19 cellular contexts compared by ENCODE assay signal in the genomic region with DNA sequence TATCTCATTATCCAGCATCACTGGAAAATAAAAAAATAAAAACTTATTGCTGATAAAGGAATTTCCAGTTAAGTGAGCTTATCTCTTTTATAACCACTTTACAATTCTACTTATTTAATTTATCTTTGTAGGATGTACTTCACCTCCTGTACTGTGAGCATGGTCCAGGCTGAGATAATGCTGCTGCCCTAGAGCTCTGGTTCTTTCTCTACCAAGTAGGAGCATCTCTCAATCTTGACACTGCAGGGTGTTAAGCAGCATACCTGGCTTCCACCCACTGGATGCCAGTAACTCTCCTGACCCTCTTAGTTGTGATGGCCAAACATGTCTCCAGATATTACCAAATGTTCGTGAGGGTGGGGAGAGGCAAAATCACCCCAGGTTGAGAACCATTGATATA.
"Had no signal": no experiment of that assay in that cellular context is flagged by ENCODE, and none has a peak within 500 bp of the region (broad histone marks: within the 10 kb centered on the region; RNA-seq: fewer than 3 reads in every experiment).

No MANE protein-coding gene starts in this region.

- H3K27ac Mint-ChIP-seq: memory B cell; naive thymus-derived CD4-positive, alpha-beta T cell; nephron; neural progenitor cell; progenitor cell of endocrine pancreas; stimulated activated naive B cell treated with anti-CD40 and anti-IgM and Interleukin-4, amounts not matched to agents 10 μg/mL and 1 μg/mL and 100 μg/mL, for 72 hours; stimulated activated naive CD8-positive, alpha-beta T cell treated with anti-CD3 and anti-CD28 coated beads, Interleukin-15, Interleukin-2, amounts not matched to agents 100 ng/mL and 50 ng/mL, for 24 hours had no signal

- H3K4me1 Mint-ChIP-seq: memory B cell; naive thymus-derived CD4-positive, alpha-beta T cell; nephron; neural progenitor cell; stimulated activated naive B cell treated with anti-CD40 and anti-IgM and Interleukin-4, amounts not matched to agents 10 μg/mL and 1 μg/mL and 100 μg/mL, for 72 hours had no signal

- H3K4me3 Mint-ChIP-seq: memory B cell; naive thymus-derived CD4-positive, alpha-beta T cell; nephron; neural progenitor cell; stimulated activated naive B cell treated with anti-CD40 and anti-IgM and Interleukin-4, amounts not matched to agents 10 μg/mL and 1 μg/mL and 100 μg/mL, for 72 hours; stimulated activated naive CD8-positive, alpha-beta T cell treated with anti-CD3 and anti-CD28 coated beads, Interleukin-15, Interleukin-2, amounts not matched to agents 100 ng/mL and 50 ng/mL, for 24 hours had no signal

- H3K4me2 ChIP-seq: neural progenitor cell had no signal

- H3K4me3 ChIP-seq: coronary artery, lung, neural progenitor cell, sigmoid colon, spleen, thoracic aorta, tibial nerve, upper lobe of right lung, vagina had no signal

- H3K4me1 ChIP-seq: parathyroid adenoma, spleen, tibial nerve, upper lobe of right lung, vagina had no signal

- H3K36me3 Mint-ChIP-seq: memory B cell; naive thymus-derived CD4-positive, alpha-beta T cell; neural progenitor cell; stimulated activated naive B cell treated with anti-CD40 and anti-IgM and Interleukin-4, amounts not matched to agents 10 μg/mL and 1 μg/mL and 100 μg/mL, for 72 hours had no signal

- H3K36me3 ChIP-seq: neural progenitor cell, sigmoid colon, spleen, thoracic aorta, tibial nerve, upper lobe of right lung, vagina had no signal

- H3K27me3 ChIP-seq: neural progenitor cell, sigmoid colon, spleen, tibial nerve, upper lobe of right lung, vagina had no signal

- H3K27me3 Mint-ChIP-seq: memory B cell; naive thymus-derived CD4-positive, alpha-beta T cell; progenitor cell of endocrine pancreas; stimulated activated naive B cell treated with anti-CD40 and anti-IgM and Interleukin-4, amounts not matched to agents 10 μg/mL and 1 μg/mL and 100 μg/mL, for 72 hours; stimulated activated naive CD8-positive, alpha-beta T cell treated with anti-CD3 and anti-CD28 coated beads, Interleukin-15, Interleukin-2, amounts not matched to agents 100 ng/mL and 50 ng/mL, for 24 hours had no signal

- H3K79me2 ChIP-seq: parathyroid adenoma had no signal

- H3K9ac ChIP-seq: neural progenitor cell, parathyroid adenoma had no signal

- ATAC-seq: naive thymus-derived CD4-positive, alpha-beta T cell; stimulated activated naive B cell treated with anti-CD40 and anti-IgM and Interleukin-4, amounts not matched to agents 10 μg/mL and 1 μg/mL and 100 μg/mL, for 72 hours; upper lobe of right lung had no signal

- H3K9me3 ChIP-seq: sigmoid colon, thoracic aorta, tibial nerve, upper lobe of right lung, vagina had no signal

- H2AFZ ChIP-seq: neural progenitor cell, parathyroid adenoma had no signal

- H3K9me3 Mint-ChIP-seq: nephron; neural progenitor cell; stimulated activated naive CD8-positive, alpha-beta T cell treated with anti-CD3 and anti-CD28 coated beads, Interleukin-15, Interleukin-2, amounts not matched to agents 100 ng/mL and 50 ng/mL, for 24 hours had no signal

- DNase-seq: head of caudate nucleus; midbrain; naive thymus-derived CD4-positive, alpha-beta T cell; sigmoid colon; spleen; stimulated activated CD4-positive, alpha-beta T cell treated with anti-CD3 and anti-CD28 coated beads, Interleukin-2, amount 100 ng/mL, for 48 hours; stimulated activated naive B cell treated with anti-CD40 and anti-IgM and Interleukin-4, amounts not matched to agents 10 μg/mL and 1 μg/mL and 100 μg/mL, for 72 hours; upper lobe of right lung had no signal

- H3K27ac ChIP-seq: coronary artery, neural progenitor cell, parathyroid adenoma, sigmoid colon, spleen, thoracic aorta, tibial nerve, upper lobe of right lung, vagina had no signal
